ENCODE assay signal across 27 cellular contexts in the genomic region with DNA sequence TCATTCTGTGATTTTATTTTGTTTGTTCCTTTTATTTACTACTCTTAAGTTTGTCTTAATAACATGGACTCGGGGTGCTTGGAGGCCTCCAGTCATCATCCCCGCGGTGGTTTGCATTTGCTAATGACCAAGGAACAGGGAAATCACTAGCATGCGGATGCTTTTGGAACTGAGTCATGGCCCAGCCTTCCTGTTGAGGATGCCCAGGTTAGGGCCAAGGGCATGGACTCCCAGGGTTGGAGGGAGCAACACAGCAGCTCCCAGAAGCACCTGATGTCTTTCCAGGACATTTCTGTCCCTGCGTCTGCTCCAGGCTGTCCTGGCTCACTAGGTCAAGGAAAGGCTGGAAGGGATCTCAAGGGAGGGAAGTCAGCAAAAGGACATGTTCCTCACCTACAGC.
"Had no signal": no experiment of that assay in that cellular context is flagged by ENCODE, and none has a peak within 500 bp of the region (broad histone marks: within the 10 kb centered on the region; RNA-seq: fewer than 3 reads in every experiment).

No MANE protein-coding gene starts in this region.

- ATAC-seq: activated CD8-positive, alpha-beta T cell treated with anti-CD3 and anti-CD28 coated beads for 36 hours; body of pancreas; PC-3 had no signal

- H3K4me1 ChIP-seq: body of pancreas, breast epithelium, Peyer's patch, SJSA1 had no signal

- H3K36me3 ChIP-seq: breast epithelium, MG63, Peyer's patch, SJSA1 had no signal

- H3K9ac ChIP-seq: SK-N-SH had no signal

- H3K9me3 ChIP-seq: body of pancreas, breast epithelium, MG63, Peyer's patch, SJSA1, SK-N-SH had no signal

- H3K27me3 ChIP-seq: body of pancreas, breast epithelium, MG63, Peyer's patch, SJSA1 had no signal

- DNase-seq: activated CD4-positive, alpha-beta T cell treated with anti-CD3 and anti-CD28 coated beads, Interleukin-2, amount 10 ng/mL, durations not matched to agents 24 days and 14 days; activated CD4-positive, alpha-beta T cell treated with anti-CD3 and anti-CD28 coated beads, Interleukin-2, amount 50 U/mL, for 4 hours; activated CD8-positive, alpha-beta T cell treated with anti-CD3 and anti-CD28 coated beads for 36 hours; activated gamma-delta T cell; activated naive CD4-positive, alpha-beta T cell treated with Interleukin-2 at 50 U/mL for 16 hours; activated naive CD8-positive, alpha-beta T cell treated with anti-CD3 and anti-CD28 coated beads, Interleukin-2, amount 10 ng/mL, durations not matched to agents 7 days and 5 days; activated T-cell treated with anti-CD3 and anti-CD28 coated beads, Interleukin-2, amount 50 U/mL, for 24 hours; body of pancreas; MG63; NCI-H1048; NCI-H1105 treated with DMSO at 0.1 percent for 48 hours; NCI-H1436; NCI-H1694; NCI-H1930; NCI-H2081 treated with DMSO at 0.1 percent for 48 hours; NCI-H226; NCI-H446 treated with DMSO at 0.1 percent for 48 hours; NCI-H524; PC-3; Peyer's patch; RPMI8226; SHP77 treated with DMSO at 0.1 percent for 48 hours; SK-N-SH had no signal

- H3K4me2 ChIP-seq: SK-N-SH had no signal

- FAIRE-seq: astrocyte, TTC549 had no signal

- H3K27ac ChIP-seq: body of pancreas, breast epithelium, Peyer's patch, SJSA1 had no signal

- H3K4me3 ChIP-seq: body of pancreas, breast epithelium, MG63, Peyer's patch, SJSA1 had no signal
